Comparison of ENCODE assay signal across 23 cellular contexts in genomic region chr10:128861018-128861565, GRCh38.
DNase-seq lines count a peak whose midpoint lies in the region; ATAC-seq and TF ChIP-seq lines count a peak whose summit lies in the region.
"Had no signal": no experiment of that assay in that cellular context is flagged by ENCODE, and none has a peak within 500 bp of the region (broad histone marks: within the 10 kb centered on the region; RNA-seq: fewer than 3 reads in every experiment).

No MANE protein-coding gene starts in this region.

- no peak overlapping the region for H3K27ac ChIP-seq in breast epithelium
- H3K27ac ChIP-seq: HL-60 had no signal

- DNase-seq in MCF 10A (ENCODE audit: unreplicated experiment), result no peak
- no peak for DNase-seq in breast epithelium (ENCODE audit: low spot score in 2 of 2)
- DNase-seq in islet precursor cell, result peak; percentile 30
- DNase-seq in neural crest cell (ENCODE audit: low read depth, low spot score), result no peak
- no peak for DNase-seq in stimulated activated CD4-positive, alpha-beta T cell treated with anti-CD3 and anti-CD28 coated beads, Interleukin-4, amount 100 ng/mL, for 1 hour
- DNase-seq in LoVo (ENCODE audit: low spot score), result no peak
- DNase-seq: Calu3, DMS79 treated with DMSO at 0.1 percent for 48 hours, GF-D8, GOT3, Karpas-422, MV-4-11, NCI-H1105, NCI-H1436 treated with DMSO at 0.1 percent for 48 hours, NCI-H187 treated with DMSO at 0.1 percent for 48 hours, NCI-H2171 treated with DMSO at 0.1 percent for 48 hours, NCI-H345, NCI-H524, NCI-H748 treated with DMSO at 0.1 percent for 48 hours, PC-3 had no signal

- POLR2A ChIA-PET in MCF 10A (lab: Yijun Ruan, JAX), result no interaction called here

- no peak for ATAC-seq in HG02973 (IDR thresholded peaks at IDR 0.05; ENCODE audit: unreplicated experiment)
- ATAC-seq: HCT116, PC-3 had no signal

- no peak for TF ChIP-seq POLR2A in breast epithelium (IDR thresholded peaks at IDR 0.05)

- H3K4me1 Mint-ChIP-seq in MCF 10A (ENCODE audit: insufficient read depth, unreplicated experiment) (peaks cover 4% of the 10 kb centered on the region), neural crest cell (peaks cover 20% of the 10 kb centered on the region)

- H3K9me3 Mint-ChIP-seq in MCF 10A (ENCODE audit: unreplicated experiment), result peaks cover 5% of the 10 kb centered on the region
- H3K9me3 Mint-ChIP-seq in neural crest cell, result peaks cover 2% of the 10 kb centered on the region

- H3K27me3 ChIP-seq in breast epithelium, result no peaks in the 10 kb centered on the region

- H3K9me3 ChIP-seq in breast epithelium, result no peaks in the 10 kb centered on the region

- H3K4me3 Mint-ChIP-seq in MCF 10A (ENCODE audit: unreplicated experiment) (no peak overlapping the region), neural crest cell (no peak overlapping the region)

- no peak overlapping the region for H3K4me3 ChIP-seq in breast epithelium

- TF ChIP-seq CTCF in MCF 10A (IDR thresholded peaks at IDR 0.05; ENCODE audit: unreplicated experiment), result no peak
- no peak for TF ChIP-seq CTCF in breast epithelium (IDR thresholded peaks at IDR 0.05)
- no peak for TF ChIP-seq CTCF in neural crest cell (conservative IDR thresholded peaks at IDR 0.05)

- no peaks in the 10 kb centered on the region for H3K4me1 ChIP-seq in breast epithelium

- intact Hi-C loops in MCF 10A (cut with micrococcal nuclease), result no loop called here
- intact Hi-C loops in breast epithelium (cut with DNase I; ENCODE audit: low total_unique reads), result no loop called here

- CTCF ChIA-PET in MCF 10A (lab: Yijun Ruan, JAX), result interaction anchor here (1.1 to 2.9 kb wide), 7 partner anchors 10 to 597 kb away, joined by 3 to 18 read pairs (median 10); no protein-coding TSS in a partner anchor

- no peaks in the 10 kb centered on the region for H3K36me3 ChIP-seq in breast epithelium

- no peaks in the 10 kb centered on the region for H3K27me3 Mint-ChIP-seq in MCF 10A (ENCODE audit: insufficient read depth, unreplicated experiment)
- H3K27me3 Mint-ChIP-seq in neural crest cell (ENCODE audit: low read depth), result no peaks in the 10 kb centered on the region

- H3K27ac Mint-ChIP-seq in MCF 10A (ENCODE audit: low read depth, unreplicated experiment), result peak overlapping the region; percentile 42
- peak overlapping the region; percentile 12 for H3K27ac Mint-ChIP-seq in neural crest cell (ENCODE audit: unreplicated experiment)

- no TSS peak for BruUV-seq in MCF 10A (replicated peaks; lab: Mats Ljungman, UMichigan)

- H3K36me3 Mint-ChIP-seq in MCF 10A (ENCODE audit: insufficient read depth, unreplicated experiment) (no peaks in the 10 kb centered on the region), neural crest cell (ENCODE audit: low read depth) (no peaks in the 10 kb centered on the region)
